Comparison of ENCODE assay signal across 20 cellular contexts in genomic region chr20:51132286-51132810, GRCh38.
DNase-seq lines count a peak whose midpoint lies in the region; ATAC-seq and TF ChIP-seq lines count a peak whose summit lies in the region.
"Had no signal": no experiment of that assay in that cellular context is flagged by ENCODE, and none has a peak within 500 bp of the region (broad histone marks: within the 10 kb centered on the region; RNA-seq: fewer than 3 reads in every experiment).

No MANE protein-coding gene starts in this region.

- no peak overlapping the region for H2BK5ac ChIP-seq in trophoblast cell (ENCODE audit: low read depth, low read length, poor library complexity)

- H3K27ac ChIP-seq in DOHH2 (ENCODE audit: low read depth, low read length) (no peak overlapping the region), trophoblast cell (ENCODE audit: low read depth, low read length) (no peak overlapping the region)
- H3K27ac ChIP-seq: right atrium auricular region had no signal

- H3K14ac ChIP-seq in trophoblast cell (ENCODE audit: low read length) = no peak overlapping the region

- peak overlapping the region; percentile 4; the same call in 1 of the 2 replicates for H3K4me2 ChIP-seq in DOHH2 (ENCODE audit: low read length)
- H3K4me2 ChIP-seq in trophoblast cell (ENCODE audit: low read length) = no peak overlapping the region

- H4K8ac ChIP-seq in trophoblast cell (ENCODE audit: low read depth, low read length) = no peak overlapping the region

- no peaks in the 10 kb centered on the region for H3K79me2 ChIP-seq in DOHH2 (ENCODE audit: control insufficient read depth, low read length)
- no peaks in the 10 kb centered on the region for H3K79me2 ChIP-seq in trophoblast cell (ENCODE audit: control insufficient read depth, insufficient read depth, low read length, poor library complexity)

- H3K23ac ChIP-seq in trophoblast cell (ENCODE audit: low read length) = no peak overlapping the region

- no peaks in the 10 kb centered on the region for H3K9me2 ChIP-seq in DOHH2 (replicated peaks; ENCODE audit: control insufficient read depth, low read length)

- no peak overlapping the region for H3K4me3 ChIP-seq in DOHH2 (ENCODE audit: low read length)
- H3K4me3 ChIP-seq in trophoblast cell (ENCODE audit: low read depth, low read length) = no peak overlapping the region
- H3K4me3 ChIP-seq: right atrium auricular region had no signal

- no peak overlapping the region for H4K12ac ChIP-seq in trophoblast cell (ENCODE audit: low read depth, low read length)

- no peak overlapping the region for H2AFZ ChIP-seq in trophoblast cell (ENCODE audit: insufficient read depth, low read length, poor library complexity)

- H3K4me1 ChIP-seq in DOHH2 (ENCODE audit: control insufficient read depth, low read length) (peaks cover 49% of the 10 kb centered on the region), trophoblast cell (ENCODE audit: control insufficient read depth in 1 of 2, insufficient read depth in 2 of 2, low read length in 2 of 2) (peaks cover 8 to 25% of the 10 kb centered on the region in 2 experiments)
- H3K4me1 ChIP-seq: right atrium auricular region had no signal

- no peak overlapping the region for H3K18ac ChIP-seq in trophoblast cell (ENCODE audit: low read length)

- no peaks in the 10 kb centered on the region for H3F3A ChIP-seq in DOHH2 (ENCODE audit: control insufficient read depth, insufficient read depth)

- no peak overlapping the region for H3K9ac ChIP-seq in trophoblast cell (ENCODE audit: low read length)

- H3K9me3 ChIP-seq in DOHH2 (ENCODE audit: control insufficient read depth, insufficient read depth, low read length) = no peaks in the 10 kb centered on the region
- H3K9me3 ChIP-seq in trophoblast cell (ENCODE audit: insufficient read depth, low read depth, low read length) = no peaks in the 10 kb centered on the region
- H3K9me3 ChIP-seq: right atrium auricular region had no signal

- WGBS in trophoblast cell (ENCODE audit: extremely low coverage, insufficient coverage, insufficient read length) = no CpG with 5 or more reads among the region's 9 CpGs

- H2BK120ac ChIP-seq in trophoblast cell (ENCODE audit: insufficient read depth, low read length, poor library complexity) = no peak overlapping the region

- DNase-seq in NCI-H446 treated with DMSO at 0.1 percent for 48 hours (lab: John Stamatoyannopoulos, UW) (peak; percentile 19), dermis blood vessel endothelial cell (peak; percentile 4), trophoblast cell (no peak), dedifferentiated amniotic fluid mesenchymal stem cell (ENCODE audit: extremely low spot score) (no peak)
- no peak for DNase-seq in effector CD4-positive, alpha-beta T cell
- DNase-seq: activated CD4-positive, alpha-beta T cell treated with anti-CD3 and anti-CD28 coated beads for 1 hour; activated CD8-positive, alpha-beta memory T cell treated with anti-CD3 and anti-CD28 coated beads for 24 hours; activated naive CD4-positive, alpha-beta T cell treated with anti-CD3 and anti-CD28 coated beads, Interleukin-2, amount 10 ng/mL, durations not matched to agents 7 days and 5 days; activated T-cell treated with anti-CD3 and anti-CD28 coated beads, Interleukin-2, amount 50 U/mL, for 72 hours; aorta; cortex of kidney; DND-41; NCI-H1417; NCI-H510A treated with DMSO at 0.1 percent for 48 hours; stimulated activated CD4-positive, alpha-beta T cell treated with anti-CD3 and anti-CD28 coated beads, Interleukin-15, amount 100 ng/mL, for 24 hours had no signal

- H3K27me3 ChIP-seq in DOHH2 (ENCODE audit: control insufficient read depth, low read length) = no peaks in the 10 kb centered on the region
- no peaks in the 10 kb centered on the region for H3K27me3 ChIP-seq in trophoblast cell (ENCODE audit: insufficient read depth, low read length)
- H3K27me3 ChIP-seq: right atrium auricular region had no signal

- no peak overlapping the region for H4K91ac ChIP-seq in trophoblast cell (ENCODE audit: low read depth, low read length)

- no peak overlapping the region for H3K4ac ChIP-seq in trophoblast cell (ENCODE audit: low read depth, low read length)

- no peak for TF ChIP-seq CTCF in DOHH2 (IDR thresholded peaks at IDR 0.05; ENCODE audit: low read depth, low read length, poor library complexity, severe bottlenecking)

- H2AK5ac ChIP-seq in trophoblast cell (ENCODE audit: low read length) = peak overlapping the region; percentile 9

- H3K36me3 ChIP-seq in DOHH2 (ENCODE audit: control insufficient read depth, low read length) = no peaks in the 10 kb centered on the region
- H3K36me3 ChIP-seq in trophoblast cell (ENCODE audit: control insufficient read depth in 1 of 2, insufficient read depth in 2 of 2, low read length in 2 of 2) = no peaks in the 10 kb centered on the region
- H3K36me3 ChIP-seq: right atrium auricular region had no signal

- H2BK12ac ChIP-seq in trophoblast cell (ENCODE audit: low read length) = peak overlapping the region; percentile 30

- no peak for ATAC-seq in HG03039 (IDR thresholded peaks at IDR 0.05; ENCODE audit: unreplicated experiment)
- ATAC-seq: activated T-cell treated with anti-CD3 and anti-CD28 coated beads, Interleukin-2, amount 50 U/mL, for 72 hours; HCT116; SK-N-SH treated with all-trans-retinoic acid at 6 μM for 48 hours had no signal

- H3K79me1 ChIP-seq in trophoblast cell (ENCODE audit: low read length) = peaks cover 7% of the 10 kb centered on the region

- H4K20me1 ChIP-seq in DOHH2 (ENCODE audit: control insufficient read depth, insufficient read depth, low read depth, low read length) = no peaks in the 10 kb centered on the region

Comparison
In these comparisons a context has a peak if more than half of its experiments do, and no peak if none do; other contexts are left out.
1. DNase-seq: peak in NCI-H446 treated with DMSO at 0.1 percent for 48 hours (single experiment) and dermis blood vessel endothelial cell (single experiment); none in trophoblast cell (0 of 2), effector CD4-positive, alpha-beta T cell (single experiment) and dedifferentiated amniotic fluid mesenchymal stem cell (single experiment).